ENCODE assay signal across 11 cellular contexts in genomic region chr5:50553560-50553984, GRCh38.
DNase-seq lines count a peak whose midpoint lies in the region; ATAC-seq and TF ChIP-seq lines count a peak whose summit lies in the region.
"Had no signal": no experiment of that assay in that cellular context is flagged by ENCODE, and none has a peak within 500 bp of the region (broad histone marks: within the 10 kb centered on the region; RNA-seq: fewer than 3 reads in every experiment).

No MANE protein-coding gene starts in this region.

- no peak for TF ChIP-seq POLR2A in body of pancreas (IDR thresholded peaks at IDR 0.05)

- H3K9me3 ChIP-seq in body of pancreas = no peaks in the 10 kb centered on the region

- H3K4me3 Mint-ChIP-seq in naive thymus-derived CD8-positive, alpha-beta T cell = peak overlapping the region in 4 of 10 donors; percentile 22 to 49 (median 35)
- H3K4me3 Mint-ChIP-seq: nephron progenitor cell had no signal

- no peak overlapping the region for H3K27ac ChIP-seq in body of pancreas

- POLR2A ChIA-PET in naive thymus-derived CD8-positive, alpha-beta T cell (lab: Charles Lee) = no interaction called here

- intact Hi-C loops in body of pancreas (cut with DNase I) = no loop called here

- no peaks in the 10 kb centered on the region for H3K27me3 ChIP-seq in body of pancreas

- H3K27ac Mint-ChIP-seq in naive thymus-derived CD8-positive, alpha-beta T cell = peak overlapping the region in 7 of 10 donors; percentile 6 to 78 (median 49)
- H3K27ac Mint-ChIP-seq: nephron progenitor cell had no signal

- no peaks in the 10 kb centered on the region for H3K27me3 Mint-ChIP-seq in naive thymus-derived CD8-positive, alpha-beta T cell

- WGBS in body of pancreas, 2 donors = 61 to 65% methylated on average over 4 of the region's 4 CpGs

- no peaks in the 10 kb centered on the region for H3K4me1 ChIP-seq in body of pancreas

- H3K4me3 ChIP-seq in body of pancreas = no peak overlapping the region

- no peaks in the 10 kb centered on the region for H3K36me3 Mint-ChIP-seq in naive thymus-derived CD8-positive, alpha-beta T cell

- in situ Hi-C loops in GM13977 (cut with MboI; ENCODE audit: low pct_unique_long_range_greater_than_20kb, low sequenced_read_pairs, unreplicated experiment) = no loop called here

- H3K4me1 Mint-ChIP-seq in naive thymus-derived CD8-positive, alpha-beta T cell = peaks cover 11 to 42% (median 27%) of the 10 kb centered on the region in 4 donors

- H3K9me3 Mint-ChIP-seq in naive thymus-derived CD8-positive, alpha-beta T cell = no peaks in the 10 kb centered on the region
- H3K9me3 Mint-ChIP-seq: nephron progenitor cell had no signal

- no peaks in the 10 kb centered on the region for H3K36me3 ChIP-seq in body of pancreas (replicated peaks in 1 of 2; ENCODE audit: insufficient read depth in 1 of 2, low read depth in 2 of 2)

- ATAC-seq in body of pancreas (peak; percentile 55), GM21717 (IDR thresholded peaks at IDR 0.05; ENCODE audit: unreplicated experiment) (no peak)
- ATAC-seq in naive thymus-derived CD8-positive, alpha-beta T cell = no peak
- ATAC-seq in stimulated activated naive CD8-positive, alpha-beta T cell treated with anti-CD3 and anti-CD28 coated beads, Interleukin-15, Interleukin-2, amounts not matched to agents 100 U/mL and 50 U/mL, for 24 hours = no peak

- TF ChIP-seq CTCF in body of pancreas (IDR thresholded peaks at IDR 0.05) = no peak
- no peak for TF ChIP-seq CTCF in GM13977 (IDR thresholded peaks at IDR 0.05; ENCODE audit: extremely low read depth, insufficient read depth, missing control alignments)

- DNase-seq in DMS53 (lab: John Stamatoyannopoulos, UW) (peak; percentile 72), M059J (ENCODE audit: low read depth) (peak; percentile 4), body of pancreas (no peak), COR-L47 (lab: John Stamatoyannopoulos, UW) (no peak), GM13977 (ENCODE audit: low spot score) (no peak)
- DNase-seq in naive thymus-derived CD8-positive, alpha-beta T cell = no peak
- DNase-seq in stimulated activated naive CD8-positive, alpha-beta T cell treated with anti-CD3 and anti-CD28 coated beads, Interleukin-15, Interleukin-2, amounts not matched to agents 100 U/mL and 50 U/mL, for 24 hours = no peak
- DNase-seq: hippocampal formation, NCI-H1092 treated with DMSO at 0.1 percent for 48 hours, nephron progenitor cell had no signal

Comparison
In these comparisons a context has a peak if more than half of its experiments do, and no peak if none do; other contexts are left out.
1. DNase-seq: peak in DMS53 (single experiment) and M059J (single experiment); none in body of pancreas (0 of 4), naive thymus-derived CD8-positive, alpha-beta T cell (0 of 10), stimulated activated naive CD8-positive, alpha-beta T cell treated with anti-CD3 and anti-CD28 coated beads, Interleukin-15, Interleukin-2, amounts not matched to agents 100 U/mL and 50 U/mL, for 24 hours (single experiment), COR-L47 (single experiment) and GM13977 (single experiment).